In the genomic region with DNA sequence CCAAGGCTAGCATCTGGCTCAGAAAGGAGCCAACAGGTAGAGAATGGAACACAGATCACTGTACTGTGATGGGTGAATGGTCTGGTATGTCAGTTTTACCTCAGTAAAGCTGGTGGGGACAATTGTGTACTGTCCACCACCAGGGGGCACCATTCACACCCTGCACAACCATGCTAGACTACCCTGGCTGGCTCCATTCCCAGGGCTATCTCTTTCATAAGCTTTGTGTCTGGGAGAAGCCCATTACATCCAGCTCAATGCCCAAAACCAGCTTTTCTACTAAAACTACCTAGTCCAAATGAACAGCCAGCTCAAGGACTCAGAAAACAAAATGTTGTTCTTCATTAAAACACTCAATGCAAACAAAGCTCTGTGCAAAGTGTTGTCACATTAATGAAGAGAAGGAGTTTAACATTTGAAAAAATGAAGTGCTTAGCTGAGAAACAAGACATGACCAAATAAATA, we compare ENCODE assay signal across 9 cellular contexts.
DNase-seq lines count a peak whose midpoint lies in the region; ATAC-seq and TF ChIP-seq lines count a peak whose summit lies in the region.
"Had no signal": no experiment of that assay in that cellular context is flagged by ENCODE, and none has a peak within 500 bp of the region (broad histone marks: within the 10 kb centered on the region; RNA-seq: fewer than 3 reads in every experiment).

No MANE protein-coding gene starts in this region.

- no peaks in the 10 kb centered on the region for H3K9me3 Mint-ChIP-seq in Caco-2 (ENCODE audit: unreplicated experiment)
- no peaks in the 10 kb centered on the region for H3K9me3 Mint-ChIP-seq in osteocyte (ENCODE audit: unreplicated experiment)
- H3K9me3 Mint-ChIP-seq: stimulated activated naive CD8-positive, alpha-beta T cell treated with anti-CD3 and anti-CD28 coated beads, Interleukin-15, amount 100 ng/mL, for 72 hours had no signal

- peak overlapping the region; percentile 83 for H3K27ac ChIP-seq in VCaP

- H3K4me1 ChIP-seq in Caco-2 = peaks cover 29% of the 10 kb centered on the region

- H3K27ac Mint-ChIP-seq in Caco-2 (ENCODE audit: unreplicated experiment) (no peak overlapping the region), osteocyte (ENCODE audit: unreplicated experiment) (no peak overlapping the region)
- H3K27ac Mint-ChIP-seq: stimulated activated naive CD8-positive, alpha-beta T cell treated with anti-CD3 and anti-CD28 coated beads, Interleukin-15, amount 100 ng/mL, for 72 hours had no signal

- H3K4me3 Mint-ChIP-seq in Caco-2 (ENCODE audit: unreplicated experiment) (no peak overlapping the region), osteocyte (ENCODE audit: unreplicated experiment) (no peak overlapping the region)
- H3K4me3 Mint-ChIP-seq: stimulated activated naive CD8-positive, alpha-beta T cell treated with anti-CD3 and anti-CD28 coated beads, Interleukin-15, amount 100 ng/mL, for 72 hours had no signal

- CTCF ChIA-PET in Caco-2 (lab: Charles Lee) = interaction anchor here (0.6 to 1.9 kb wide), 14 partner anchors 8 to 487 kb away, joined by 3 to 13 read pairs (median 4); a partner anchor contains a TSS

- no peaks in the 10 kb centered on the region for H3K36me3 ChIP-seq in Caco-2 (ENCODE audit: control insufficient read depth, insufficient read depth, low read length)

- TF ChIP-seq CTCF in Caco-2 (IDR thresholded peaks at IDR 0.05; ENCODE audit: insufficient read depth in 1 of 2, low read depth in 1 of 2, low read length in 1 of 2, severe bottlenecking in 1 of 2, unreplicated experiment in 1 of 2) (peak; percentile 76 to 91), VCaP (conservative IDR thresholded peaks at IDR 0.05) (peak; percentile 92), osteocyte (IDR thresholded peaks at IDR 0.05) (peak; percentile 90)

- H3K4me1 Mint-ChIP-seq in Caco-2 (ENCODE audit: low read depth, unreplicated experiment) (peaks cover 13% of the 10 kb centered on the region), osteocyte (ENCODE audit: unreplicated experiment) (peaks cover 13% of the 10 kb centered on the region)
- H3K4me1 Mint-ChIP-seq: stimulated activated naive CD8-positive, alpha-beta T cell treated with anti-CD3 and anti-CD28 coated beads, Interleukin-15, amount 100 ng/mL, for 72 hours had no signal

- H3K4me3 ChIP-seq in Caco-2 (ENCODE audit: low read depth, low read length) = no peak overlapping the region

- H3K27me3 ChIP-seq in Caco-2 (replicated peaks; ENCODE audit: control insufficient read depth, insufficient read depth, low read length) = no peaks in the 10 kb centered on the region

- intact Hi-C loops in Caco-2 (cut with micrococcal nuclease; ENCODE audit: unreplicated experiment) = loop anchor here (1.0 kb wide), 4 partner anchors 24 to 251 kb away; no protein-coding TSS in a partner anchor

- no peaks in the 10 kb centered on the region for H3K9me3 ChIP-seq in Caco-2

- no TSS peak for BruUV-seq in Caco-2 (replicated peaks; lab: Mats Ljungman, UMichigan)

- ATAC-seq in GM18909 (IDR thresholded peaks at IDR 0.05; ENCODE audit: poor library complexity, unreplicated experiment) (peak; percentile 90), HG03064 (IDR thresholded peaks at IDR 0.05; ENCODE audit: low read depth, unreplicated experiment) (peak; percentile 83)
- ATAC-seq: stimulated activated naive CD8-positive, alpha-beta T cell treated with anti-CD3 and anti-CD28 coated beads, Interleukin-15, amount 100 ng/mL, for 72 hours had no signal

- DNase-seq in Caco-2 (peak; percentile 80 to 83), NCI-H2081 treated with DMSO at 0.1 percent for 48 hours (lab: John Stamatoyannopoulos, UW) (peak; percentile 43), globus pallidus (ENCODE audit: low spot score) (peak; percentile 90), osteocyte (ENCODE audit: extremely low spot score, unreplicated experiment) (peak; percentile 92)
- no peak for DNase-seq in activated effector memory CD4-positive, alpha-beta T cell treated with anti-CD3 and anti-CD28 coated beads, Interleukin-2, amount 50 U/mL, for 16 hours

- no peaks in the 10 kb centered on the region for H3K27me3 Mint-ChIP-seq in Caco-2 (ENCODE audit: insufficient read depth, unreplicated experiment)
- no peaks in the 10 kb centered on the region for H3K27me3 Mint-ChIP-seq in osteocyte (ENCODE audit: unreplicated experiment)

- H3K36me3 Mint-ChIP-seq in Caco-2 (ENCODE audit: insufficient read depth, unreplicated experiment) = no peaks in the 10 kb centered on the region
- H3K36me3 Mint-ChIP-seq in osteocyte (ENCODE audit: unreplicated experiment) = no peaks in the 10 kb centered on the region

- POLR2A ChIA-PET in Caco-2 (lab: Charles Lee) = interaction anchor here (0.5 kb wide), 1 partner anchor 61 kb away, joined by 3 read pairs; no protein-coding TSS in a partner anchor
